17 cellular contexts compared by ENCODE assay signal in the genomic region with DNA sequence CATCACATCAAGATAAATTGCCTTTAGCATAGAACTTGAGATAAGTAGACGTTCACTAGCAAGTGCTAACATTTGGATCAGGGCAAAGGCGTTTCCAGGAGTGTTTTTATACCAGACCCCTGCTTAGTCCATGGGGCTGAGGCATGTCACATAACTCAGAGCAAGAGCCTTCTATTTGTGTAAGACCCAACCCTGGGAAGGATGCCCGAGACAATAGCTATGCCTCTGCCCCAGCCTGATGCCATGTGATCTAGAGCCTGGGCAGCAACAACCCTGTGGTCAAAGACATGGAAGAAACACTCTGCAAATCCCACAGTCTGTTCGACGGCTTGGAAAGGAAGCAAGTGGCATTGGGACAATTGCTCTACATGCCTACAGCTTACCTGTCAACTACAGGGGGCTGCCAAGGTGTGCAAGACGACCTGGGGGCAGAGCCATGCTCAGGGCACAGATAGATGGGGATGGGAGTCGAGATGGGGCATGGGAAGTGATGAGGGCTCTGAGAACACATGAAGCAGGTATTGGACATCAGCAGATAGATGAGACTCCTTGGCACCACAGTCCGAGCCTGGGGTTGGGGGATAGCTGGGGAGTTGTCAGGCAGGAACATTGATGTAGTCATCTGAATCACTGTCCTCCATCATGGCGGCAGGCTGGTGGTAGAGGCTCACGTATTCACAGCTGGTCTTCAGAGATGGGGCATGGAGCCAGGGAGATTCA. TPM values are rescaled to one million over a fixed set of nuclear protein-coding genes. Genes with fewer than 3 reads are reported as not detected.
DNase-seq lines count a peak whose midpoint lies in the region; ATAC-seq and TF ChIP-seq lines count a peak whose summit lies in the region.
"Had no signal": no experiment of that assay in that cellular context is flagged by ENCODE, and none has a peak within 500 bp of the region (broad histone marks: within the 10 kb centered on the region; RNA-seq: fewer than 3 reads in every experiment).

No MANE protein-coding gene starts in this region.

- no CpG with 5 or more reads among the region's 10 CpGs for WGBS in H9 (ENCODE audit: extremely low coverage, insufficient read length, low lambda C conversion rate)

- no peak overlapping the region for H2BK15ac ChIP-seq in H9 (ENCODE audit: low read depth, low read length)

- no peaks in the 10 kb centered on the region for H3K79me1 ChIP-seq in H9 (ENCODE audit: insufficient read depth, low read depth, low read length, poor library complexity, severe bottlenecking)

- H4K8ac ChIP-seq in H9 (replicated peaks; ENCODE audit: insufficient read length, low read depth, low read length), result no peak overlapping the region

- H3K27ac Mint-ChIP-seq in T-helper 2 cell treated with Interferon-gamma antibody and Interleukin-4, amounts not matched to agents 5 μg/mL and 100 μg/mL, for 36 hours, result peak overlapping the region; percentile 16
- H3K27ac Mint-ChIP-seq in IgD-negative memory B cell, result peak overlapping the region; percentile 67 to 93 (median 70)
- peak overlapping the region; percentile 58 to 99 (median 95) for H3K27ac Mint-ChIP-seq in naive thymus-derived CD8-positive, alpha-beta T cell
- H3K27ac Mint-ChIP-seq in GM23338, result no peak overlapping the region
- H3K27ac Mint-ChIP-seq in H9, result no peak overlapping the region

- no peak overlapping the region for H3K4me2 ChIP-seq in GM23338
- H3K4me2 ChIP-seq in H9 (ENCODE audit: insufficient read depth, insufficient read length, low read length), result no peak overlapping the region

- no peak overlapping the region for H2AK5ac ChIP-seq in H9 (ENCODE audit: insufficient read length, low read length)

- H3K9ac ChIP-seq in H9 (ENCODE audit: extremely low read depth, insufficient read length, low read length), result no peak overlapping the region

- no peak overlapping the region for H3K56ac ChIP-seq in H9 (ENCODE audit: insufficient read length, low read depth, low read length)

- H4K5ac ChIP-seq in H9 (ENCODE audit: insufficient read length, low read depth, low read length), result no peak overlapping the region

- H3K4me3 ChIP-seq in breast epithelium, result no peak overlapping the region
- no peak overlapping the region for H3K4me3 ChIP-seq in GM23338
- H3K4me3 ChIP-seq: esophagus muscularis mucosa, K562, PC-9, sigmoid colon had no signal

- no peaks in the 10 kb centered on the region for H4K20me1 ChIP-seq in GM23338 (replicated peaks; ENCODE audit: insufficient read depth)
- H4K20me1 ChIP-seq in H9 (ENCODE audit: control insufficient read depth, insufficient read depth, insufficient read length), result no peaks in the 10 kb centered on the region

- H3T11ph ChIP-seq in H9 (ENCODE audit: low read length), result no peak overlapping the region

- no peaks in the 10 kb centered on the region for H3K9me3 Mint-ChIP-seq in T-helper 2 cell treated with Interferon-gamma antibody and Interleukin-4, amounts not matched to agents 5 μg/mL and 100 μg/mL, for 36 hours
- H3K9me3 Mint-ChIP-seq in IgD-negative memory B cell, result no peaks in the 10 kb centered on the region
- no peaks in the 10 kb centered on the region for H3K9me3 Mint-ChIP-seq in naive thymus-derived CD8-positive, alpha-beta T cell
- no peaks in the 10 kb centered on the region for H3K9me3 Mint-ChIP-seq in GM23338
- H3K9me3 Mint-ChIP-seq in H9, result no peaks in the 10 kb centered on the region

- H4K91ac ChIP-seq in H9 (ENCODE audit: insufficient read length, low read depth, low read length), result no peak overlapping the region

- H3K9me2 ChIP-seq in GM23338 (ENCODE audit: insufficient read depth), result 0 out of 2 replicates have a peak, but pooled peaks cover 4% of the 10 kb centered on the region

- H3K23me2 ChIP-seq in H9 (ENCODE audit: insufficient read length, low read depth, low read length, poor library complexity, severe bottlenecking), result peaks cover 4% of the 10 kb centered on the region

- no peak overlapping the region for H3K4ac ChIP-seq in H9 (ENCODE audit: low read depth, low read length)

- no peak for ATAC-seq in naive thymus-derived CD8-positive, alpha-beta T cell
- no peak for ATAC-seq in GM23338
- ATAC-seq: K562 had no signal

- peaks cover 49% of the 10 kb centered on the region for H3K36me3 Mint-ChIP-seq in T-helper 2 cell treated with Interferon-gamma antibody and Interleukin-4, amounts not matched to agents 5 μg/mL and 100 μg/mL, for 36 hours (ENCODE audit: low read depth)
- peaks cover 2% of the 10 kb centered on the region for H3K36me3 Mint-ChIP-seq in IgD-negative memory B cell
- peaks cover 19 to 75% (median 35%) of the 10 kb centered on the region in 3 donors for H3K36me3 Mint-ChIP-seq in naive thymus-derived CD8-positive, alpha-beta T cell
- H3K36me3 Mint-ChIP-seq in GM23338 (ENCODE audit: low read depth), result no peaks in the 10 kb centered on the region
- no peaks in the 10 kb centered on the region; a peak in 1 of 7 replicates for H3K36me3 Mint-ChIP-seq in H9 (ENCODE audit: insufficient read depth in 1 of 3, low read depth in 3 of 3)

- H3K4me3 Mint-ChIP-seq in T-helper 2 cell treated with Interferon-gamma antibody and Interleukin-4, amounts not matched to agents 5 μg/mL and 100 μg/mL, for 36 hours, result no peak overlapping the region
- peak overlapping the region in 2 of 4 donors; percentile 54 to 79 for H3K4me3 Mint-ChIP-seq in IgD-negative memory B cell
- peak overlapping the region in 9 of 10 donors; percentile 2 to 82 (median 76) for H3K4me3 Mint-ChIP-seq in naive thymus-derived CD8-positive, alpha-beta T cell
- H3K4me3 Mint-ChIP-seq in GM23338, result no peak overlapping the region
- no peak overlapping the region for H3K4me3 Mint-ChIP-seq in H9

- H3K4me1 ChIP-seq in breast epithelium (peaks cover 0 to 4% of the 10 kb centered on the region in 2 donors), GM23338 (ENCODE audit: insufficient read depth) (peaks cover 4% of the 10 kb centered on the region; the same call in 1 of the 2 replicates), H9 (ENCODE audit: insufficient read depth, low read length) (0 out of 2 replicates have a peak, but pooled peaks cover 3% of the 10 kb centered on the region)

- H3K14ac ChIP-seq in H9 (ENCODE audit: insufficient read depth, low read length), result no peak overlapping the region

- intact Hi-C loops in breast epithelium (cut with DNase I; ENCODE audit: low total_unique reads), result loop anchor here (5.0 kb wide), 1 partner anchor 177 kb away; no protein-coding TSS in a partner anchor

- H2BK5ac ChIP-seq in H9 (ENCODE audit: insufficient read length, low read length), result no peak overlapping the region

- H3K18ac ChIP-seq in H9 (ENCODE audit: insufficient read length, low read depth, low read length), result no peak overlapping the region

- TF ChIP-seq CTCF in breast epithelium (IDR thresholded peaks at IDR 0.05) (no peak), GM23338 (conservative IDR thresholded peaks at IDR 0.05; ENCODE audit: low read depth in 2 of 2) (no peak), H9 (conservative IDR thresholded peaks at IDR 0.05) (no peak)

- H3K27me3 ChIP-seq in breast epithelium (no peaks in the 10 kb centered on the region), GM23338 (ENCODE audit: insufficient read depth) (peaks cover 19% of the 10 kb centered on the region), H9 (ENCODE audit: insufficient read depth, low read length) (peaks cover 11% of the 10 kb centered on the region; the same call in 1 of the 2 replicates)

- H2BK120ac ChIP-seq in H9 (ENCODE audit: low read depth, low read length, poor library complexity, severe bottlenecking), result no peak overlapping the region

- H3K27ac ChIP-seq in breast epithelium (peak overlapping the region; percentile 46 to 54), GM23338 (ENCODE audit: low read depth) (no peak overlapping the region), H9 (ENCODE audit: insufficient read length, low read depth, low read length) (no peak overlapping the region)
- H3K27ac ChIP-seq: esophagus muscularis mucosa, sigmoid colon had no signal

- peaks cover 43% of the 10 kb centered on the region for H3K4me1 Mint-ChIP-seq in T-helper 2 cell treated with Interferon-gamma antibody and Interleukin-4, amounts not matched to agents 5 μg/mL and 100 μg/mL, for 36 hours (ENCODE audit: low read depth)
- H3K4me1 Mint-ChIP-seq in IgD-negative memory B cell (peaks cover 27 to 54% (median 49%) of the 10 kb centered on the region in 3 donors), GM23338 (peaks cover 19% of the 10 kb centered on the region), H9 (peaks cover 5 to 16% of the 10 kb centered on the region in 2 experiments)
- peaks cover 42 to 93% (median 88%) of the 10 kb centered on the region in 4 donors for H3K4me1 Mint-ChIP-seq in naive thymus-derived CD8-positive, alpha-beta T cell

- DNase-seq in T-helper 2 cell treated with Interferon-gamma antibody and Interleukin-4, amounts not matched to agents 5 μg/mL and 100 μg/mL, for 36 hours (ENCODE audit: low spot score), result no peak
- DNase-seq in T-helper 2 cell, result no peak
- DNase-seq in breast epithelium (ENCODE audit: low spot score in 2 of 2), result no peak
- no peak for DNase-seq in naive thymus-derived CD8-positive, alpha-beta T cell
- no peak for DNase-seq in T-helper 9 cell
- no peak for DNase-seq in GM23338 (ENCODE audit: low spot score)
- no peak for DNase-seq in H9
- DNase-seq: Caco-2, NCI-H1417 treated with DMSO at 0.1 percent for 48 hours, sigmoid colon had no signal

- POLR2A ChIA-PET in naive thymus-derived CD8-positive, alpha-beta T cell (lab: Charles Lee), result interaction anchor here (1.0 to 17.7 kb wide), 8 partner anchors 10 to 135 kb away, joined by 3 to 562 read pairs (median 6); a partner anchor contains a TSS

- no peaks in the 10 kb centered on the region for H3F3A ChIP-seq in GM23338 (replicated peaks; ENCODE audit: low read depth)

- H2BK20ac ChIP-seq in H9 (ENCODE audit: low read depth, low read length, poor library complexity, severe bottlenecking), result no peak overlapping the region

- H2BK12ac ChIP-seq in H9 (ENCODE audit: insufficient read length, low read depth, low read length), result no peak overlapping the region

- no peak overlapping the region for H3K23ac ChIP-seq in H9 (ENCODE audit: insufficient read length, low read depth, low read length)

- H3K36me3 ChIP-seq in breast epithelium (no peaks in the 10 kb centered on the region), GM23338 (ENCODE audit: insufficient read depth) (no peaks in the 10 kb centered on the region)
- H3K36me3 ChIP-seq: esophagus muscularis mucosa, sigmoid colon had no signal

- no peak overlapping the region for H2AFZ ChIP-seq in GM23338
- H2AFZ ChIP-seq in H9 (ENCODE audit: low read length), result no peak overlapping the region
- H2AFZ ChIP-seq: PC-9 had no signal

- H3K79me2 ChIP-seq in GM23338 (replicated peaks; ENCODE audit: insufficient read depth) (no peaks in the 10 kb centered on the region), H9 (ENCODE audit: insufficient read depth, low read length) (no peaks in the 10 kb centered on the region)

- peaks cover 11% of the 10 kb centered on the region for H3K27me3 Mint-ChIP-seq in T-helper 2 cell treated with Interferon-gamma antibody and Interleukin-4, amounts not matched to agents 5 μg/mL and 100 μg/mL, for 36 hours (ENCODE audit: low read depth)
- no peaks in the 10 kb centered on the region for H3K27me3 Mint-ChIP-seq in IgD-negative memory B cell
- H3K27me3 Mint-ChIP-seq in naive thymus-derived CD8-positive, alpha-beta T cell, result no peaks in the 10 kb centered on the region
- H3K27me3 Mint-ChIP-seq in GM23338 (ENCODE audit: insufficient read depth, low read depth, poor library complexity), result peaks cover 23% of the 10 kb centered on the region
- peaks cover 51% of the 10 kb centered on the region for H3K27me3 Mint-ChIP-seq in H9 (ENCODE audit: low read depth)

- TF ChIP-seq POLR2A in breast epithelium (IDR thresholded peaks at IDR 0.05), result no peak

- H3K9me3 ChIP-seq in breast epithelium (no peaks in the 10 kb centered on the region), H9 (ENCODE audit: control insufficient read depth, low read depth, low read length) (no peaks in the 10 kb centered on the region)
- H3K9me3 ChIP-seq: Caco-2, esophagus muscularis mucosa, sigmoid colon had no signal

RNA-seq across cellular contexts. Expression of a gene that starts 7.3 kb away (rescaled TPM):
- polyA plus RNA-seq in IgD-negative memory B cell (43.5 TPM), GM23338 (2016; fragmentation: Nextera tagmentation; extraction: Ambion mirVana) (not detected in 2 replicates)
- total RNA-seq in breast epithelium (under 1 TPM in 1 of 3 donors, not detected in 2; 0.59 TPM), H9 (2021) (not detected in 2 replicates)
- total RNA-seq in naive thymus-derived CD8-positive, alpha-beta T cell, result not detected
- 10 to 100 TPM; 16.3 to 29.8 (median 19.3) TPM for polyA plus RNA-seq in naive thymus-derived CD8-positive, alpha-beta T cell
- not detected in 2 replicates for total RNA-seq in GM23338 (2014; rRNA removed; shearing (Covaris generic))
- total RNA-seq: Caco-2, H1, K562, lower leg skin, PC-9, sigmoid colon had no signal
- polyA plus RNA-seq: H1 had no signal

RNA-seq across cellular contexts. Expression of a gene that starts 17.2 kb away (rescaled TPM):
- polyA plus RNA-seq in IgD-negative memory B cell (1,091 TPM), GM23338 (2016; fragmentation: Nextera tagmentation; extraction: Ambion mirVana) (0.43 and 0.84 TPM in 2 replicates)
- total RNA-seq in breast epithelium (10 to 100 TPM in 1 of 3 donors, 1 to 10 TPM in 2; 1.1 to 11.0 (median 3.3) TPM), H9 (2021) (not detected in 2 replicates)
- 100 to 1,000 TPM; 742 to 747 TPM for total RNA-seq in naive thymus-derived CD8-positive, alpha-beta T cell
- polyA plus RNA-seq in naive thymus-derived CD8-positive, alpha-beta T cell, result 100 to 1,000 TPM; 536 to 869 (median 596) TPM
- total RNA-seq in GM23338 (2014; rRNA removed; shearing (Covaris generic)), result not detected in 2 replicates
- total RNA-seq: Caco-2, H1 had no signal

RNA-seq across cellular contexts. Expression of a gene that starts 39.2 kb away (rescaled TPM):
- polyA plus RNA-seq in IgD-negative memory B cell (not detected), GM23338 (2016; fragmentation: Nextera tagmentation; extraction: Ambion mirVana) (not detected in 2 replicates)
- total RNA-seq in breast epithelium (1 to 10 TPM in 1 of 3 donors, not detected in 2; 1.5 TPM), H9 (2021) (not detected in 2 replicates)
- not detected for total RNA-seq in naive thymus-derived CD8-positive, alpha-beta T cell
- not detected for polyA plus RNA-seq in naive thymus-derived CD8-positive, alpha-beta T cell
- not detected in 2 replicates for total RNA-seq in GM23338 (2014; rRNA removed; shearing (Covaris generic))
- total RNA-seq: Caco-2; esophagus muscularis mucosa; H1; K562; lower leg skin; PC-9; sigmoid colon; T-helper 1 cell treated with Interleukin-12 subunit alpha and Interleukin-12 subunit beta and Interleukin-4 antibody, amounts not matched to agents 30 ng/mL and 1 ng/mL, for 36 hours had no signal
- polyA plus RNA-seq: H1, K562, sigmoid colon had no signal

RNA-seq across cellular contexts. Expression of a gene that starts 41.7 kb away (rescaled TPM):
- polyA plus RNA-seq in IgD-negative memory B cell (0.40 TPM), GM23338 (2016; fragmentation: Nextera tagmentation; extraction: Ambion mirVana) (not detected in 2 replicates)
- total RNA-seq in breast epithelium (100 to 1,000 TPM in 2 of 3 donors, under 1 TPM in 1; 0.16 to 205 (median 123) TPM), H9 (2021) (not detected in 2 replicates)
- not detected for total RNA-seq in naive thymus-derived CD8-positive, alpha-beta T cell
- under 1 TPM in 1 of 3 donors, not detected in 2; 0.03 TPM for polyA plus RNA-seq in naive thymus-derived CD8-positive, alpha-beta T cell
- total RNA-seq in GM23338 (2014; rRNA removed; shearing (Covaris generic)), result not detected in 2 replicates
- total RNA-seq: Caco-2, H1, PC-9 had no signal
- polyA plus RNA-seq: H1 had no signal

Comparison
In these comparisons a context has a peak if more than half of its experiments do, and no peak if none do; other contexts are left out.
1. H3K27ac Mint-ChIP-seq: peak in T-helper 2 cell treated with Interferon-gamma antibody and Interleukin-4, amounts not matched to agents 5 μg/mL and 100 μg/mL, for 36 hours (single experiment), IgD-negative memory B cell (3 of 3) and naive thymus-derived CD8-positive, alpha-beta T cell (10 of 10); none in GM23338 (single experiment) and H9 (0 of 3).
2. H3K4me3 Mint-ChIP-seq: peak in naive thymus-derived CD8-positive, alpha-beta T cell (9 of 10); none in T-helper 2 cell treated with Interferon-gamma antibody and Interleukin-4, amounts not matched to agents 5 μg/mL and 100 μg/mL, for 36 hours (single experiment), GM23338 (single experiment) and H9 (0 of 2).
3. H3K27ac ChIP-seq: peak in breast epithelium (2 of 2); none in GM23338 (single experiment) and H9 (single experiment).
4. RNA of a gene that starts 17.2 kb away (total RNA-seq): 742 to 747 TPM in naive thymus-derived CD8-positive, alpha-beta T cell; 1.1 to 11.0 TPM in breast epithelium, not detected in GM23338 and not detected in H9; every median in the first group is over 10 times any median in the second.